19 cellular contexts compared by ENCODE assay signal in the genomic region with DNA sequence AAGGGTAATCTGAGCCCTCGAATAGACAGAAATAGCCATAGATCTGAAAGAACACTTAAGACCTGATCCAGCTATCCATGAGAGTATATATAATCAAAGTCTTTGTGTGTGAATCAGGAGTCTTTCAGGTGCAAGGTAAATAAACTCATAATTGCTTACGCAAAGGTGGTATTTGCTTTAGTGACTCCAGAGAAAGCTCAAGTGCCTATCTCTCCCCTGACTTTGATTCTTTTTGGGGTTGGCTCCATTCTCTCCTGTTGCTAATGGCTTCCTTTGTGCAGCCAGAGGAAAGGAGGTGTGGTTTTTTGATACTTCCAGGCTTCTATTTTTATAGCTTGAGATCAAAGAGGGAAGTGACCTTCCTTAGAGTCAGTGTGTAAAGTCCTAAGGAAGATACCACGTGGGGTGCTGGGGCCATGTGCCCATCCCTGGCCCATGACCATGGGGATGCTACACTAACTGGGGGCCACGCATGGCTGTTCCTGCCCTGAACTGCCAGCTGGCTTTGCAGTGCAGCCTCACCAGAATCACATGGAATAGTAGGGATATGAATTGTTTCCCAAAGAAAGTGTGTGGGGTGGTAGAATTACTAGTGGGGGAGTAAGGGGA. TPM values are rescaled to one million over a fixed set of nuclear protein-coding genes. Genes with fewer than 3 reads are reported as not detected.
DNase-seq lines count a peak whose midpoint lies in the region; ATAC-seq, FAIRE-seq and TF ChIP-seq lines count a peak whose summit lies in the region.
"Had no signal": no experiment of that assay in that cellular context is flagged by ENCODE, and none has a peak within 500 bp of the region (broad histone marks: within the 10 kb centered on the region; RNA-seq: fewer than 3 reads in every experiment).

No MANE protein-coding gene starts in this region.

- no peaks in the 10 kb centered on the region for H3K9me3 ChIP-seq in lower lobe of right lung
- H3K9me3 ChIP-seq: ascending aorta, uterus had no signal

- H3K4me3 ChIP-seq in lower lobe of right lung, result no peak overlapping the region
- H3K4me3 ChIP-seq: ascending aorta, uterus had no signal

- no peaks in the 10 kb centered on the region for H3K27me3 ChIP-seq in lower lobe of right lung (ENCODE audit: low read depth)
- H3K27me3 ChIP-seq: ascending aorta, uterus had no signal

- ATAC-seq in lower lobe of right lung (peak; percentile 67 to 81), GM18867 (IDR thresholded peaks at IDR 0.05; ENCODE audit: unreplicated experiment) (no peak), HG03432 (IDR thresholded peaks at IDR 0.05; ENCODE audit: unreplicated experiment) (no peak)
- ATAC-seq: naive thymus-derived CD4-positive, alpha-beta T cell; T-helper 17 cell had no signal

- H3K27ac ChIP-seq in lower lobe of right lung, result no peak overlapping the region
- H3K27ac ChIP-seq: ascending aorta, uterus had no signal

- peak; percentile 84 for DNase-seq in DMS53 (lab: John Stamatoyannopoulos, UW)
- peak; percentile 39 for DNase-seq in LoVo (ENCODE audit: low spot score)
- DNase-seq in NCI-H748 (lab: John Stamatoyannopoulos, UW; ENCODE audit: unreplicated experiment), result peak; percentile 73
- DNase-seq in lower lobe of right lung, result no peak
- no peak for DNase-seq in frontal cortex (ENCODE audit: low spot score in 2 of 2)
- DNase-seq: activated CD4-positive, alpha-beta memory T cell treated with anti-CD3 and anti-CD28 coated beads for 36 hours; activated naive CD4-positive, alpha-beta T cell treated with anti-CD3 and anti-CD28 coated beads, Interleukin-2, amount 50 U/mL, for 16 hours; activated T-cell treated with anti-CD3 and anti-CD28 coated beads, Interleukin-2, amount 50 U/mL, for 1 hour; Calu3; effector memory CD4-positive, alpha-beta T cell; mammary epithelial cell; naive thymus-derived CD4-positive, alpha-beta T cell; SHP77 treated with DMSO at 0.1 percent for 48 hours; stimulated activated CD4-positive, alpha-beta T cell treated with anti-CD3 and anti-CD28 coated beads, Interleukin-4, amount 100 ng/mL, for 24 hours; T-helper 17 cell; uterus had no signal

- FAIRE-seq in frontal cortex (lab: Jason Lieb, UNC), result no peak

- H3K4me1 ChIP-seq in lower lobe of right lung, result peaks cover 62% of the 10 kb centered on the region

- H3K36me3 ChIP-seq in lower lobe of right lung, result no peaks in the 10 kb centered on the region
- H3K36me3 ChIP-seq: ascending aorta, uterus had no signal

- TF ChIP-seq CTCF in lower lobe of right lung (IDR thresholded peaks at IDR 0.05), result no peak

- intact Hi-C loops in lower lobe of right lung (cut with DNase I), result no loop called here

RNA-seq across cellular contexts. Expression of gene TENT4B, which starts 45.8 kb away (rescaled TPM):
- 12.8 TPM for total RNA-seq in lower lobe of right lung
- 27.7 TPM for total RNA-seq in frontal cortex

Comparison
In these comparisons a context has a peak if more than half of its experiments do, and no peak if none do; other contexts are left out.
1. DNase-seq: peak in DMS53 (single experiment), LoVo (single experiment) and NCI-H748 (single experiment); none in lower lobe of right lung (single experiment) and frontal cortex (0 of 2).
2. ATAC-seq: peak in lower lobe of right lung (2 of 2); none in GM18867 (single experiment) and HG03432 (single experiment).